ENCODE assay signal across 8 cellular contexts in the genomic region with DNA sequence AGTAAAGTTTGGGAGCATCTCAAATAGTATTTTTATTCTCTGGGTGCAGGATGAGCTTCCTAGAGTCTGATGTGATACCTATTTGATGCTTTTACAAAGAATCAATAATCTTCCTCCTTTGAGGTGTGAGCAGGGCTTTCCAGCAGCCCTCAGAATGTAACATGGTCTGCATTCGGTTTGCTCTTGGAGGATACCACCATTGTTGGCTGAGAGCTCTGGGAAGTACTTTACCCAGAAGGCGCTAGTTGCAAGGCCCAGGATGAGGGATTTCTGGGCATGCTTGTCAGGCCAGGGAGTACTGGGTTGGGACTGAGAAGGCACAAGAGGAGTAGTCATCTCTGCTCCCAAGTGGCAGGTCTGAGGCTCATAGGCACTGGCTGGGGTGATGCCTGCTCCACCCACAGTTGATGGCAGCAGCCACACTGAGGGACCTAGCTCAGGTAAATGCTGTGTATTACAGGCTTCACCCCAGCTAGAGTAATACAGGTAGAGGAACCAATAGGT. TPM values are rescaled to one million over a fixed set of nuclear protein-coding genes. Genes with fewer than 3 reads are reported as not detected.
DNase-seq lines count a peak whose midpoint lies in the region; ATAC-seq, FAIRE-seq and TF ChIP-seq lines count a peak whose summit lies in the region.
"Not testable (repeated sequence)": the region's sequence is repeated elsewhere in the genome, so short reads cannot be mapped to it uniquely, and the experiment has no call there.

No MANE protein-coding gene starts in this region.

- POLR2A ChIA-PET in A673 (lab: Charles Lee; ENCODE audit: low non-redundant PET): not testable (repeated sequence)

- intact Hi-C loops in A673 (cut with micrococcal nuclease; ENCODE audit: unreplicated experiment); psoas muscle (cut with DNase I): not testable (repeated sequence)
- intact Hi-C loops in activated CD4-positive, alpha-beta T cell treated with anti-CD3 and anti-CD28 coated beads, Interleukin-2, amount 10 ng/mL, durations not matched to agents 24 days and 14 days (cut with micrococcal nuclease): loop anchor here (2.0 kb wide), 1 partner anchor 34 kb away; the partner anchor contains the start of gene ZNF552

- BruUV-seq in A673 (replicated peaks; lab: Mats Ljungman, UMichigan): not testable (repeated sequence)

- H2AFZ ChIP-seq in keratinocyte (ENCODE audit: control insufficient read depth, low read length): not testable (repeated sequence)

- H4K20me1 ChIP-seq in keratinocyte (ENCODE audit: control insufficient read depth, extremely low read depth, insufficient read depth, low read length): not testable (repeated sequence)

- dilution Hi-C loops in keratinocyte (cut with MboI; ENCODE audit: extremely low pct_ligation_motif_present, low sequenced_read_pairs): not testable (repeated sequence)

- TF ChIP-seq CTCF in A673 (conservative IDR thresholded peaks at IDR 0.05; ENCODE audit: low read depth, low read length); coronary artery (IDR thresholded peaks at IDR 0.05); keratinocyte (optimal IDR thresholded peaks at IDR 0.05 in 1 of 3, IDR thresholded peaks at IDR 0.05 in 1 of 3, conservative IDR thresholded peaks at IDR 0.05 in 1 of 3; ENCODE audit: extremely low read depth in 1 of 3, insufficient read depth in 2 of 3, low read length in 3 of 3); psoas muscle (IDR thresholded peaks at IDR 0.05): not testable (repeated sequence)

- H3K4me2 ChIP-seq in keratinocyte (ENCODE audit: control insufficient read depth, extremely low read depth, insufficient read depth, low read depth, low read length): peak overlapping the region; percentile 92

- ATAC-seq in GM18909 (IDR thresholded peaks at IDR 0.05; ENCODE audit: poor library complexity, unreplicated experiment) (peak; percentile 14), HG02759 (IDR thresholded peaks at IDR 0.05; ENCODE audit: unreplicated experiment) (peak; percentile 33), psoas muscle (peak in 1 of 4 donors; percentile 21)

- not testable (repeated sequence) for H3K4me1 ChIP-seq in A673 (ENCODE audit: insufficient read depth, low read length, poor library complexity, severe bottlenecking); keratinocyte (ENCODE audit: control insufficient read depth, extremely low read depth, insufficient read depth, low read length); psoas muscle

- H3K27me3 Mint-ChIP-seq in activated CD4-positive, alpha-beta T cell treated with anti-CD3 and anti-CD28 coated beads, Interleukin-2, amount 10 ng/mL, durations not matched to agents 24 days and 14 days: not testable (repeated sequence)

- peaks cover 60% of the 10 kb centered on the region for H3K79me2 ChIP-seq in keratinocyte (ENCODE audit: control insufficient read depth, insufficient read depth, low read length)

- not testable (repeated sequence) for H3K9ac ChIP-seq in keratinocyte (ENCODE audit: control insufficient read depth, extremely low read depth, insufficient read depth, low read length)

- H3K27ac ChIP-seq in A673 (ENCODE audit: low read depth, low read length, poor library complexity, severe bottlenecking); coronary artery: not testable (repeated sequence)
- H3K27ac ChIP-seq in keratinocyte (ENCODE audit: control insufficient read depth, insufficient read depth, low read length): peak overlapping the region; percentile 84
- H3K27ac ChIP-seq in psoas muscle: peak overlapping the region; percentile 76

- WGBS in psoas muscle, 3 donors: 88 to 96% (median 92%) methylated on average over 2 of the region's 2 CpGs

- not testable (repeated sequence) for FAIRE-seq in keratinocyte (lab: Jason Lieb, UNC)

- H3K36me3 Mint-ChIP-seq in activated CD4-positive, alpha-beta T cell treated with anti-CD3 and anti-CD28 coated beads, Interleukin-2, amount 10 ng/mL, durations not matched to agents 24 days and 14 days (ENCODE audit: low read depth): peaks cover 65% of the 10 kb centered on the region

- H3K4me3 Mint-ChIP-seq in activated CD4-positive, alpha-beta T cell treated with anti-CD3 and anti-CD28 coated beads, Interleukin-2, amount 10 ng/mL, durations not matched to agents 24 days and 14 days: peak overlapping the region; percentile 93

- H3K36me3 ChIP-seq in A673 (ENCODE audit: insufficient read depth, low read length, poor library complexity, severe bottlenecking): peaks cover 14% of the 10 kb centered on the region
- H3K36me3 ChIP-seq in keratinocyte (ENCODE audit: control insufficient read depth in 2 of 2, extremely low read depth in 1 of 2, insufficient read depth in 2 of 2, low read length in 2 of 2); psoas muscle (ENCODE audit: insufficient read depth in 1 of 2, low read depth in 1 of 2): not testable (repeated sequence)

- H3K4me3 ChIP-seq in A673 (ENCODE audit: low read depth, low read length, poor library complexity, severe bottlenecking) (peak overlapping the region; percentile 81), coronary artery (peak overlapping the region; percentile 84), keratinocyte (ENCODE audit: control insufficient read depth in 2 of 3, extremely low read depth in 1 of 3, insufficient read depth in 2 of 3, low read depth in 1 of 3, low read length in 3 of 3) (peak overlapping the region in 1 of 3 experiments; percentile 67), psoas muscle (peak overlapping the region; percentile 89)
- H3K4me3 ChIP-seq in Jurkat, Clone E6-1 (ENCODE audit: low read length): peak overlapping the region; percentile 79

- DNase-seq in A673 (ENCODE audit: low spot score); Jurkat, Clone E6-1 (ENCODE audit: low read depth, low spot score); activated CD4-positive, alpha-beta T cell treated with anti-CD3 and anti-CD28 coated beads, Interleukin-2, amount 10 ng/mL, durations not matched to agents 24 days and 14 days; coronary artery (ENCODE audit: low spot score); keratinocyte (ENCODE audit: low read depth, low spot score); psoas muscle: not testable (repeated sequence)

- peak overlapping the region; percentile 93 for H3K27ac Mint-ChIP-seq in activated CD4-positive, alpha-beta T cell treated with anti-CD3 and anti-CD28 coated beads, Interleukin-2, amount 10 ng/mL, durations not matched to agents 24 days and 14 days

- H3K4me1 Mint-ChIP-seq in activated CD4-positive, alpha-beta T cell treated with anti-CD3 and anti-CD28 coated beads, Interleukin-2, amount 10 ng/mL, durations not matched to agents 24 days and 14 days: peaks cover 23% of the 10 kb centered on the region

- CTCF ChIA-PET in A673 (lab: Charles Lee): not testable (repeated sequence)

- not testable (repeated sequence) for H3K27me3 ChIP-seq in A673 (replicated peaks; ENCODE audit: insufficient read depth, low read depth, low read length, poor library complexity); keratinocyte (ENCODE audit: control insufficient read depth, extremely low read depth, insufficient read depth, low read length); psoas muscle (ENCODE audit: insufficient read depth in 3 of 3, low read length in 2 of 3)

- H3K9me3 ChIP-seq in A673 (ENCODE audit: low read depth, low read length, poor library complexity, severe bottlenecking); keratinocyte (ENCODE audit: control insufficient read depth, low read depth, low read length); psoas muscle: not testable (repeated sequence)

- H3K9me3 Mint-ChIP-seq in activated CD4-positive, alpha-beta T cell treated with anti-CD3 and anti-CD28 coated beads, Interleukin-2, amount 10 ng/mL, durations not matched to agents 24 days and 14 days: peaks cover 12% of the 10 kb centered on the region

- H3K9me1 ChIP-seq in keratinocyte (ENCODE audit: control insufficient read depth, extremely low read depth, insufficient read depth, low read length): not testable (repeated sequence)

RNA-seq across cellular contexts. Expression of gene ZNF587, which starts 0.4 kb away (rescaled TPM):
- total RNA-seq in A673 (2021) (40.5 and 43.2 TPM in 2 replicates), psoas muscle (10 to 100 TPM; 14.0 to 15.3 (median 14.9) TPM)
- polyA plus RNA-seq in Jurkat, Clone E6-1 (2012; ENCODE audit: insufficient read depth, insufficient read length): 8.6 TPM
- total RNA-seq in activated CD4-positive, alpha-beta T cell treated with anti-CD3 and anti-CD28 coated beads, Interleukin-2, amount 10 ng/mL, durations not matched to agents 24 days and 14 days: 30.1 and 30.9 TPM in 2 replicates
- polyA plus RNA-seq in keratinocyte (8.2 to 14.4 TPM (median 14.0 TPM) in 3 replicates), psoas muscle (10 to 100 TPM in 1 of 3 donors, 1 to 10 TPM in 2; 2.5 to 11.2 (median 4.6) TPM)
- 2.9 TPM for polyA plus RNA-seq in keratinocyte (2011; ENCODE audit: low read depth)
- polyA plus RNA-seq in keratinocyte (2011; cell fraction: cytosol; rRNA removed): 4.7 and 8.2 TPM in 2 replicates
- polyA plus RNA-seq in keratinocyte (2011; cell fraction: nucleus; rRNA removed): 40.8 and 42.7 TPM in 2 replicates
- polyA plus RNA-seq in keratinocyte (2012; ENCODE audit: low replicate concordance): 6.5 and 9.4 TPM in 2 replicates
- 18.6 to 28.5 TPM (median 18.9 TPM) in 3 replicates for polyA minus RNA-seq in keratinocyte
- 33.2 TPM for polyA minus RNA-seq in keratinocyte (2011; cell fraction: cytosol; rRNA and poly(A)+ RNA removed)
- polyA minus RNA-seq in keratinocyte (2011; cell fraction: nucleus; rRNA and poly(A)+ RNA removed): 16.9 and 28.7 TPM in 2 replicates

RNA-seq across cellular contexts. Expression of gene ZNF587B, which starts 19.1 kb away (rescaled TPM):
- total RNA-seq in A673 (2021): 17.3 and 20.0 TPM in 2 replicates
- polyA plus RNA-seq in Jurkat, Clone E6-1 (2012; ENCODE audit: insufficient read depth, insufficient read length): 5.1 TPM
- 25.5 and 27.5 TPM in 2 replicates for total RNA-seq in activated CD4-positive, alpha-beta T cell treated with anti-CD3 and anti-CD28 coated beads, Interleukin-2, amount 10 ng/mL, durations not matched to agents 24 days and 14 days
- polyA plus RNA-seq in keratinocyte: 8.5 to 12.8 TPM (median 11.8 TPM) in 3 replicates
- polyA plus RNA-seq in keratinocyte (2011; ENCODE audit: low read depth): 3.1 TPM
- 4.1 and 6.1 TPM in 2 replicates for polyA plus RNA-seq in keratinocyte (2011; cell fraction: cytosol; rRNA removed)
- 22.5 and 26.9 TPM in 2 replicates for polyA plus RNA-seq in keratinocyte (2011; cell fraction: nucleus; rRNA removed)
- polyA plus RNA-seq in keratinocyte (2012; ENCODE audit: low replicate concordance): 7.0 and 10.7 TPM in 2 replicates
- polyA minus RNA-seq in keratinocyte: 13.4 to 37.8 TPM (median 19.2 TPM) in 3 replicates
- polyA minus RNA-seq in keratinocyte (2011; cell fraction: cytosol; rRNA and poly(A)+ RNA removed): 15.0 TPM
- 14.7 and 34.1 TPM in 2 replicates for polyA minus RNA-seq in keratinocyte (2011; cell fraction: nucleus; rRNA and poly(A)+ RNA removed)
- 1 to 10 TPM; 3.9 to 7.9 (median 5.9) TPM for total RNA-seq in psoas muscle
- polyA plus RNA-seq in psoas muscle: 1 to 10 TPM; 1.4 to 7.0 (median 3.9) TPM

RNA-seq across cellular contexts. Expression of gene ZNF552, which starts 34.5 kb away (rescaled TPM):
- total RNA-seq in A673 (2021) (5.4 and 10.6 TPM in 2 replicates), psoas muscle (1 to 10 TPM; 1.2 to 4.1 (median 2.4) TPM)
- polyA plus RNA-seq in Jurkat, Clone E6-1 (2012; ENCODE audit: insufficient read depth, insufficient read length): 8.3 TPM
- total RNA-seq in activated CD4-positive, alpha-beta T cell treated with anti-CD3 and anti-CD28 coated beads, Interleukin-2, amount 10 ng/mL, durations not matched to agents 24 days and 14 days: 9.2 and 9.8 TPM in 2 replicates
- polyA plus RNA-seq in keratinocyte (4.4 to 8.9 TPM (median 8.0 TPM) in 3 replicates), psoas muscle (1 to 10 TPM; 1.8 to 6.1 (median 3.5) TPM)
- polyA plus RNA-seq in keratinocyte (2011; ENCODE audit: low read depth): 5.0 TPM
- 3.6 and 6.0 TPM in 2 replicates for polyA plus RNA-seq in keratinocyte (2011; cell fraction: cytosol; rRNA removed)
- 16.0 and 16.8 TPM in 2 replicates for polyA plus RNA-seq in keratinocyte (2011; cell fraction: nucleus; rRNA removed)
- 4.6 and 5.0 TPM in 2 replicates for polyA plus RNA-seq in keratinocyte (2012; ENCODE audit: low replicate concordance)
- polyA minus RNA-seq in keratinocyte: 5.8 to 21.2 TPM (median 13.6 TPM) in 3 replicates
- 4.8 TPM for polyA minus RNA-seq in keratinocyte (2011; cell fraction: cytosol; rRNA and poly(A)+ RNA removed)
- 8.4 and 13.1 TPM in 2 replicates for polyA minus RNA-seq in keratinocyte (2011; cell fraction: nucleus; rRNA and poly(A)+ RNA removed)

RNA-seq across cellular contexts. Expression of gene ZNF814, which starts 39.6 kb away (rescaled TPM):
- total RNA-seq in A673 (2021): 39.0 and 44.3 TPM in 2 replicates
- 8.7 TPM for polyA plus RNA-seq in Jurkat, Clone E6-1 (2012; ENCODE audit: insufficient read depth, insufficient read length)
- total RNA-seq in activated CD4-positive, alpha-beta T cell treated with anti-CD3 and anti-CD28 coated beads, Interleukin-2, amount 10 ng/mL, durations not matched to agents 24 days and 14 days: 17.5 and 17.7 TPM in 2 replicates
- polyA plus RNA-seq in keratinocyte: 13.8 to 17.2 TPM (median 17.2 TPM) in 3 replicates
- polyA plus RNA-seq in keratinocyte (2011; ENCODE audit: low read depth): 6.1 TPM
- 10.0 and 12.1 TPM in 2 replicates for polyA plus RNA-seq in keratinocyte (2011; cell fraction: cytosol; rRNA removed)
- polyA plus RNA-seq in keratinocyte (2011; cell fraction: nucleus; rRNA removed): 17.0 and 17.9 TPM in 2 replicates
- 16.7 and 18.9 TPM in 2 replicates for polyA plus RNA-seq in keratinocyte (2012; ENCODE audit: low replicate concordance)
- polyA minus RNA-seq in keratinocyte: 29.4 to 35.8 TPM (median 34.2 TPM) in 3 replicates
- polyA minus RNA-seq in keratinocyte (2011; cell fraction: cytosol; rRNA and poly(A)+ RNA removed): 6.7 TPM
- 18.6 and 32.1 TPM in 2 replicates for polyA minus RNA-seq in keratinocyte (2011; cell fraction: nucleus; rRNA and poly(A)+ RNA removed)
- total RNA-seq in psoas muscle: 1 to 10 TPM; 5.3 to 9.6 (median 8.6) TPM
- polyA plus RNA-seq in psoas muscle: 10 to 100 TPM in 1 of 3 donors, 1 to 10 TPM in 2; 7.8 to 12.1 (median 8.7) TPM
